Comparison of ENCODE assay signal across 8 cellular contexts in the genomic region with DNA sequence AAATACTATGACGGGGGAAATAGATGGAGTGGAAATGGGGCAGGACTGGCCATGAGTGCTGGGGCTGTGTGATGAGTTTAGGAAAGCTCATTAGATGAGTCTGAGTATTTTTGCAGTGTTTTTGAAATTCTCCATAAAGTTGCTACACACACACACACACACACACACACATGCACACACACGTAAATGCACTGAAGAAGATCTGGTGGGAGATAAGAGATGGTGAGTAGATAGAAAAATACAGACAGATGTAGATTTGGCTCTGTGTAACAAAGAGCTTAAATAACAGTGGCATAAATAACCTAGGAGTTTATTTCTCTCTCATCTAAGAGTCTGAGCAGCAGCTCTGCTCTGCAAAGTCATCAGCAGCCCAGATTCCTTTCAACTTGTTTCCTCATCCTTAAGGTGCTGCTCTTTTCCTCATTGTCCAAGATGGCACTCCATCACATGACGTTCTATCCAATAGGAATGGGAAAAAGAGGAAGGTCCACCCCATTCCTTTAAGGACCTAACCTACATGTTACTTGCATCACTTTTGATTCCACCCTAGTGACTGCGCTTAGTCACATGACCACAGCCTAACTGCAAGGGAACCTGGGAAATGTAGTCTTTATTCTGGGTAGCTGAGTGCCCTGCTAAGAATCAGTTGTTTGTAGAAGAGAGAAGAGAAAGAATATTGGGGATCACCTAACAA.
DNase-seq lines count a peak whose midpoint lies in the region; ATAC-seq and TF ChIP-seq lines count a peak whose summit lies in the region.

No MANE protein-coding gene starts in this region.

- H3K4me3 ChIP-seq in NT2/D1 (ENCODE audit: insufficient read length, low read depth) (no peak overlapping the region), fibroblast of mammary gland (ENCODE audit: control insufficient read depth, low read depth, low read length) (no peak overlapping the region)

- H3K36me3 ChIP-seq in NT2/D1 (ENCODE audit: insufficient read depth, insufficient read length, low read length): no peaks in the 10 kb centered on the region

- H3K9me3 Mint-ChIP-seq in stimulated activated naive CD8-positive, alpha-beta T cell treated with anti-CD3 and anti-CD28 coated beads, Interleukin-15, amount 100 ng/mL, for 72 hours: no peaks in the 10 kb centered on the region
- H3K9me3 Mint-ChIP-seq in stimulated activated naive B cell treated with anti-CD40 and anti-IgM and Interleukin-4, amounts not matched to agents 10 μg/mL and 1 μg/mL and 100 μg/mL, for 72 hours: no peaks in the 10 kb centered on the region

- TF ChIP-seq CTCF in fibroblast of mammary gland (conservative IDR thresholded peaks at IDR 0.05; ENCODE audit: control insufficient read depth, insufficient read depth, low read depth, low read length): no peak

- no peaks in the 10 kb centered on the region for H3K4me1 ChIP-seq in NT2/D1 (ENCODE audit: insufficient read depth, insufficient read length)

- no peak overlapping the region for H3K4me3 Mint-ChIP-seq in stimulated activated naive CD8-positive, alpha-beta T cell treated with anti-CD3 and anti-CD28 coated beads, Interleukin-15, amount 100 ng/mL, for 72 hours
- no peak overlapping the region for H3K4me3 Mint-ChIP-seq in stimulated activated naive B cell treated with anti-CD40 and anti-IgM and Interleukin-4, amounts not matched to agents 10 μg/mL and 1 μg/mL and 100 μg/mL, for 72 hours

- DNase-seq in stimulated activated naive CD8-positive, alpha-beta T cell treated with anti-CD3 and anti-CD28 coated beads, Interleukin-15, amount 100 ng/mL, for 72 hours: peak in 1 of 2 donors; percentile 2
- DNase-seq in stimulated activated naive CD8-positive, alpha-beta T cell treated with anti-CD3 and anti-CD28 coated beads, Interleukin-15, Interleukin-2, amounts not matched to agents 100 U/mL and 50 U/mL, for 24 hours: no peak
- peak; percentile 80 for DNase-seq in NT2/D1 (ENCODE audit: low read depth, low spot score)
- peak; percentile 84 for DNase-seq in fibroblast of mammary gland (ENCODE audit: low read depth)
- DNase-seq in stimulated activated naive B cell treated with anti-CD40 and anti-IgM and Interleukin-4, amounts not matched to agents 10 μg/mL and 1 μg/mL and 100 μg/mL, for 72 hours: no peak
- DNase-seq in RPMI8226: no peak
- DNase-seq in NK-92 (lab: John Stamatoyannopoulos, UW; ENCODE audit: unreplicated experiment): no peak

- H3K27me3 Mint-ChIP-seq in stimulated activated naive CD8-positive, alpha-beta T cell treated with anti-CD3 and anti-CD28 coated beads, Interleukin-15, amount 100 ng/mL, for 72 hours: peaks cover 37% of the 10 kb centered on the region
- H3K27me3 Mint-ChIP-seq in stimulated activated naive B cell treated with anti-CD40 and anti-IgM and Interleukin-4, amounts not matched to agents 10 μg/mL and 1 μg/mL and 100 μg/mL, for 72 hours: peaks cover 21 to 26% of the 10 kb centered on the region in 2 donors

- no peaks in the 10 kb centered on the region for H3K27me3 ChIP-seq in NT2/D1 (ENCODE audit: insufficient read depth, insufficient read length)

- no peaks in the 10 kb centered on the region for H3K36me3 Mint-ChIP-seq in stimulated activated naive B cell treated with anti-CD40 and anti-IgM and Interleukin-4, amounts not matched to agents 10 μg/mL and 1 μg/mL and 100 μg/mL, for 72 hours

- H3K9me3 ChIP-seq in NT2/D1 (ENCODE audit: insufficient read depth, low read length): no peaks in the 10 kb centered on the region

- H3K27ac Mint-ChIP-seq in stimulated activated naive CD8-positive, alpha-beta T cell treated with anti-CD3 and anti-CD28 coated beads, Interleukin-15, amount 100 ng/mL, for 72 hours: no peak overlapping the region
- H3K27ac Mint-ChIP-seq in stimulated activated naive B cell treated with anti-CD40 and anti-IgM and Interleukin-4, amounts not matched to agents 10 μg/mL and 1 μg/mL and 100 μg/mL, for 72 hours: no peak overlapping the region

- no peak overlapping the region for H3K9ac ChIP-seq in NT2/D1 (ENCODE audit: insufficient read length, low read depth)

- peaks cover 7% of the 10 kb centered on the region for H3K4me1 Mint-ChIP-seq in stimulated activated naive CD8-positive, alpha-beta T cell treated with anti-CD3 and anti-CD28 coated beads, Interleukin-15, amount 100 ng/mL, for 72 hours
- H3K4me1 Mint-ChIP-seq in stimulated activated naive B cell treated with anti-CD40 and anti-IgM and Interleukin-4, amounts not matched to agents 10 μg/mL and 1 μg/mL and 100 μg/mL, for 72 hours: no peaks in the 10 kb centered on the region

- ATAC-seq in stimulated activated naive CD8-positive, alpha-beta T cell treated with anti-CD3 and anti-CD28 coated beads, Interleukin-15, amount 100 ng/mL, for 72 hours: peak; percentile 74
- ATAC-seq in stimulated activated naive CD8-positive, alpha-beta T cell treated with anti-CD3 and anti-CD28 coated beads, Interleukin-15, Interleukin-2, amounts not matched to agents 100 U/mL and 50 U/mL, for 24 hours: no peak
- ATAC-seq in stimulated activated naive B cell treated with anti-CD40 and anti-IgM and Interleukin-4, amounts not matched to agents 10 μg/mL and 1 μg/mL and 100 μg/mL, for 72 hours (replicated peaks): peak; percentile 65 to 85
- no peak for ATAC-seq in GM18867 (IDR thresholded peaks at IDR 0.05; ENCODE audit: unreplicated experiment)

Comparison
In these comparisons a context has a peak if more than half of its experiments do, and no peak if none do; other contexts are left out.
1. ATAC-seq: peak in stimulated activated naive CD8-positive, alpha-beta T cell treated with anti-CD3 and anti-CD28 coated beads, Interleukin-15, amount 100 ng/mL, for 72 hours (single experiment) and stimulated activated naive B cell treated with anti-CD40 and anti-IgM and Interleukin-4, amounts not matched to agents 10 μg/mL and 1 μg/mL and 100 μg/mL, for 72 hours (2 of 2); none in stimulated activated naive CD8-positive, alpha-beta T cell treated with anti-CD3 and anti-CD28 coated beads, Interleukin-15, Interleukin-2, amounts not matched to agents 100 U/mL and 50 U/mL, for 24 hours (single experiment) and GM18867 (single experiment).
2. DNase-seq: peak in NT2/D1 (single experiment) and fibroblast of mammary gland (single experiment); none in stimulated activated naive CD8-positive, alpha-beta T cell treated with anti-CD3 and anti-CD28 coated beads, Interleukin-15, Interleukin-2, amounts not matched to agents 100 U/mL and 50 U/mL, for 24 hours (single experiment), stimulated activated naive B cell treated with anti-CD40 and anti-IgM and Interleukin-4, amounts not matched to agents 10 μg/mL and 1 μg/mL and 100 μg/mL, for 72 hours (single experiment), RPMI8226 (single experiment) and NK-92 (single experiment).